24 cellular contexts compared by ENCODE assay signal in genomic region chr3:146431240-146431639, GRCh38. TPM values are rescaled to one million over a fixed set of nuclear protein-coding genes. Genes with fewer than 3 reads are reported as not detected.
DNase-seq lines count a peak whose midpoint lies in the region; ATAC-seq and TF ChIP-seq lines count a peak whose summit lies in the region.
"Had no signal": no experiment of that assay in that cellular context is flagged by ENCODE, and none has a peak within 500 bp of the region (broad histone marks: within the 10 kb centered on the region; RNA-seq: fewer than 3 reads in every experiment).

No MANE protein-coding gene starts in this region.

- no peaks in the 10 kb centered on the region for H3K27me3 ChIP-seq in adipocyte (replicated peaks; ENCODE audit: control insufficient read depth, insufficient read depth, low read length)
- H3K27me3 ChIP-seq in GM23338 (ENCODE audit: insufficient read depth) = no peaks in the 10 kb centered on the region
- H3K27me3 ChIP-seq: BLaER1 treated with 17β-estradiol and CSF1 and Interleukin-3, amounts not matched to agents 10 nM and 100 nM had no signal

- H3K27ac Mint-ChIP-seq in GM23338 = no peak overlapping the region

- no peaks in the 10 kb centered on the region for H3F3A ChIP-seq in GM23338 (replicated peaks; ENCODE audit: low read depth)

- no peak for TF ChIP-seq CTCF in fibroblast of the aortic adventitia (IDR thresholded peaks at IDR 0.05; ENCODE audit: insufficient read depth, low read length)
- no peak for TF ChIP-seq CTCF in GM23338 (conservative IDR thresholded peaks at IDR 0.05; ENCODE audit: low read depth in 2 of 2)

- H3K4me3 ChIP-seq in adipocyte (ENCODE audit: low read length) = no peak overlapping the region
- H3K4me3 ChIP-seq in fibroblast of the aortic adventitia (ENCODE audit: low read depth, low read length) = no peak overlapping the region
- H3K4me3 ChIP-seq in GM23338 = no peak overlapping the region
- H3K4me3 ChIP-seq: BLaER1 treated with 17β-estradiol and CSF1 and Interleukin-3, amounts not matched to agents 10 nM and 100 nM had no signal

- peaks cover 4% of the 10 kb centered on the region for H3K27me3 Mint-ChIP-seq in GM23338 (ENCODE audit: insufficient read depth, low read depth, poor library complexity)
- H3K27me3 Mint-ChIP-seq: IgD-negative memory B cell had no signal

- ATAC-seq in HG02798 (IDR thresholded peaks at IDR 0.05; ENCODE audit: poor library complexity, unreplicated experiment) = no peak
- no peak for ATAC-seq in GM23338
- ATAC-seq: PC-3 had no signal

- peaks cover 4% of the 10 kb centered on the region for H3K4me1 ChIP-seq in adipocyte (ENCODE audit: control insufficient read depth, insufficient read depth, low read length)
- H3K4me1 ChIP-seq in GM23338 (ENCODE audit: insufficient read depth) = no peaks in the 10 kb centered on the region
- H3K4me1 ChIP-seq: BLaER1 treated with 17β-estradiol and CSF1 and Interleukin-3, amounts not matched to agents 10 nM and 100 nM; Caco-2 had no signal

- peaks cover 9% of the 10 kb centered on the region; the same call in 2 of the 3 replicates for H3K9me3 Mint-ChIP-seq in GM23338

- H3K9me3 ChIP-seq in adipocyte (ENCODE audit: control insufficient read depth, low read length) = no peaks in the 10 kb centered on the region
- H3K9me3 ChIP-seq: Caco-2 had no signal

- no peak overlapping the region for H3K4me3 Mint-ChIP-seq in GM23338
- H3K4me3 Mint-ChIP-seq: IgD-negative memory B cell had no signal

- no peak overlapping the region for H2AFZ ChIP-seq in GM23338

- no peak overlapping the region for H3K27ac ChIP-seq in GM23338 (ENCODE audit: low read depth)
- H3K27ac ChIP-seq: BLaER1 treated with 17β-estradiol and CSF1 and Interleukin-3, amounts not matched to agents 10 nM and 100 nM had no signal

- DNase-seq in adipocyte (ENCODE audit: low read depth) (peak; percentile 64), dedifferentiated amniotic fluid mesenchymal stem cell (ENCODE audit: extremely low spot score) (peak; percentile 43), fibroblast of the aortic adventitia (ENCODE audit: low read depth) (peak; percentile 75), GF-D8 (lab: John Stamatoyannopoulos, UW) (no peak), GM23338 (ENCODE audit: low spot score) (no peak)
- DNase-seq in activated effector memory CD4-positive, alpha-beta T cell treated with anti-CD3 and anti-CD28 coated beads, Interleukin-2, amount 50 U/mL, for 16 hours = no peak
- DNase-seq: Caco-2; CD4-positive, alpha-beta memory T cell; DND-41; GOT3; HCEC 1CT; MV-4-11; NCI-H1694; NCI-H2081 treated with DMSO at 0.1 percent for 48 hours; NCI-H2171 treated with DMSO at 0.1 percent for 48 hours; NCI-H446 treated with DMSO at 0.1 percent for 48 hours; NCI-H526 treated with DMSO at 0.1 percent for 48 hours; PC-3; Right ventricle myocardium superior had no signal

- no peaks in the 10 kb centered on the region for H3K4me1 Mint-ChIP-seq in GM23338
- H3K4me1 Mint-ChIP-seq: CD4-positive, alpha-beta memory T cell had no signal

- no peak overlapping the region for H3K4me2 ChIP-seq in GM23338
- H3K4me2 ChIP-seq: BLaER1 treated with 17β-estradiol and CSF1 and Interleukin-3, amounts not matched to agents 10 nM and 100 nM had no signal

- H3K79me2 ChIP-seq in GM23338 (replicated peaks; ENCODE audit: insufficient read depth) = no peaks in the 10 kb centered on the region

- H3K36me3 ChIP-seq in adipocyte (ENCODE audit: control insufficient read depth, insufficient read depth, low read length, severe bottlenecking) (no peaks in the 10 kb centered on the region), GM23338 (ENCODE audit: insufficient read depth) (no peaks in the 10 kb centered on the region)
- H3K36me3 ChIP-seq: BLaER1 treated with 17β-estradiol and CSF1 and Interleukin-3, amounts not matched to agents 10 nM and 100 nM had no signal

- H4K20me1 ChIP-seq in GM23338 (replicated peaks; ENCODE audit: insufficient read depth) = no peaks in the 10 kb centered on the region
- H4K20me1 ChIP-seq: BLaER1 treated with 17β-estradiol and CSF1 and Interleukin-3, amounts not matched to agents 10 nM and 100 nM had no signal

- H3K36me3 Mint-ChIP-seq in GM23338 (ENCODE audit: low read depth) = peaks cover 5% of the 10 kb centered on the region
- H3K36me3 Mint-ChIP-seq: CD4-positive, alpha-beta memory T cell; IgD-negative memory B cell had no signal

- 0 out of 2 replicates have a peak, but pooled peaks cover 7% of the 10 kb centered on the region for H3K9me2 ChIP-seq in GM23338 (ENCODE audit: insufficient read depth)

- no peak overlapping the region for H3K9ac ChIP-seq in adipocyte (ENCODE audit: low read length)
- H3K9ac ChIP-seq: BLaER1 treated with 17β-estradiol and CSF1 and Interleukin-3, amounts not matched to agents 10 nM and 100 nM had no signal

TF ChIP-seq in GM23338, 12 proteins besides CTCF, POLR2A, EP300 and RAD21 (continues in another document):
- TF ChIP-seq EZH2 (IDR thresholded peaks at IDR 0.05; ENCODE audit: low read depth, unreplicated experiment) (no peak), ZNF114 (CRISPR knock-in tag; IDR thresholded peaks at IDR 0.05) (no peak), CREB1 (CRISPR knock-in tag; IDR thresholded peaks at IDR 0.05; ENCODE audit: low read depth) (no peak), EZH2phosphoT487 (IDR thresholded peaks at IDR 0.05; ENCODE audit: unreplicated experiment) (no peak), POLR2AphosphoS5 (IDR thresholded peaks at IDR 0.05; ENCODE audit: low read depth) (no peak), STAT1 (IDR thresholded peaks at IDR 0.05; ENCODE audit: unreplicated experiment) (no peak)
- TF ChIP-seq, protein P1, sequence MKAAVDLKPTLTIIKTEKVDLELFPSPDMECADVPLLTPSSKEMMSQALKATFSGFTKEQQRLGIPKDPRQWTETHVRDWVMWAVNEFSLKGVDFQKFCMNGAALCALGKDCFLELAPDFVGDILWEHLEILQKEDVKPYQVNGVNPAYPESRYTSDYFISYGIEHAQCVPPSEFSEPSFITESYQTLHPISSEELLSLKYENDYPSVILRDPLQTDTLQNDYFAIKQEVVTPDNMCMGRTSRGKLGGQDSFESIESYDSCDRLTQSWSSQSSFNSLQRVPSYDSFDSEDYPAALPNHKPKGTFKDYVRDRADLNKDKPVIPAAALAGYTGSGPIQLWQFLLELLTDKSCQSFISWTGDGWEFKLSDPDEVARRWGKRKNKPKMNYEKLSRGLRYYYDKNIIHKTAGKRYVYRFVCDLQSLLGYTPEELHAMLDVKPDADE (IDR thresholded peaks at IDR 0.05) = no peak
- TF ChIP-seq, protein P2, sequence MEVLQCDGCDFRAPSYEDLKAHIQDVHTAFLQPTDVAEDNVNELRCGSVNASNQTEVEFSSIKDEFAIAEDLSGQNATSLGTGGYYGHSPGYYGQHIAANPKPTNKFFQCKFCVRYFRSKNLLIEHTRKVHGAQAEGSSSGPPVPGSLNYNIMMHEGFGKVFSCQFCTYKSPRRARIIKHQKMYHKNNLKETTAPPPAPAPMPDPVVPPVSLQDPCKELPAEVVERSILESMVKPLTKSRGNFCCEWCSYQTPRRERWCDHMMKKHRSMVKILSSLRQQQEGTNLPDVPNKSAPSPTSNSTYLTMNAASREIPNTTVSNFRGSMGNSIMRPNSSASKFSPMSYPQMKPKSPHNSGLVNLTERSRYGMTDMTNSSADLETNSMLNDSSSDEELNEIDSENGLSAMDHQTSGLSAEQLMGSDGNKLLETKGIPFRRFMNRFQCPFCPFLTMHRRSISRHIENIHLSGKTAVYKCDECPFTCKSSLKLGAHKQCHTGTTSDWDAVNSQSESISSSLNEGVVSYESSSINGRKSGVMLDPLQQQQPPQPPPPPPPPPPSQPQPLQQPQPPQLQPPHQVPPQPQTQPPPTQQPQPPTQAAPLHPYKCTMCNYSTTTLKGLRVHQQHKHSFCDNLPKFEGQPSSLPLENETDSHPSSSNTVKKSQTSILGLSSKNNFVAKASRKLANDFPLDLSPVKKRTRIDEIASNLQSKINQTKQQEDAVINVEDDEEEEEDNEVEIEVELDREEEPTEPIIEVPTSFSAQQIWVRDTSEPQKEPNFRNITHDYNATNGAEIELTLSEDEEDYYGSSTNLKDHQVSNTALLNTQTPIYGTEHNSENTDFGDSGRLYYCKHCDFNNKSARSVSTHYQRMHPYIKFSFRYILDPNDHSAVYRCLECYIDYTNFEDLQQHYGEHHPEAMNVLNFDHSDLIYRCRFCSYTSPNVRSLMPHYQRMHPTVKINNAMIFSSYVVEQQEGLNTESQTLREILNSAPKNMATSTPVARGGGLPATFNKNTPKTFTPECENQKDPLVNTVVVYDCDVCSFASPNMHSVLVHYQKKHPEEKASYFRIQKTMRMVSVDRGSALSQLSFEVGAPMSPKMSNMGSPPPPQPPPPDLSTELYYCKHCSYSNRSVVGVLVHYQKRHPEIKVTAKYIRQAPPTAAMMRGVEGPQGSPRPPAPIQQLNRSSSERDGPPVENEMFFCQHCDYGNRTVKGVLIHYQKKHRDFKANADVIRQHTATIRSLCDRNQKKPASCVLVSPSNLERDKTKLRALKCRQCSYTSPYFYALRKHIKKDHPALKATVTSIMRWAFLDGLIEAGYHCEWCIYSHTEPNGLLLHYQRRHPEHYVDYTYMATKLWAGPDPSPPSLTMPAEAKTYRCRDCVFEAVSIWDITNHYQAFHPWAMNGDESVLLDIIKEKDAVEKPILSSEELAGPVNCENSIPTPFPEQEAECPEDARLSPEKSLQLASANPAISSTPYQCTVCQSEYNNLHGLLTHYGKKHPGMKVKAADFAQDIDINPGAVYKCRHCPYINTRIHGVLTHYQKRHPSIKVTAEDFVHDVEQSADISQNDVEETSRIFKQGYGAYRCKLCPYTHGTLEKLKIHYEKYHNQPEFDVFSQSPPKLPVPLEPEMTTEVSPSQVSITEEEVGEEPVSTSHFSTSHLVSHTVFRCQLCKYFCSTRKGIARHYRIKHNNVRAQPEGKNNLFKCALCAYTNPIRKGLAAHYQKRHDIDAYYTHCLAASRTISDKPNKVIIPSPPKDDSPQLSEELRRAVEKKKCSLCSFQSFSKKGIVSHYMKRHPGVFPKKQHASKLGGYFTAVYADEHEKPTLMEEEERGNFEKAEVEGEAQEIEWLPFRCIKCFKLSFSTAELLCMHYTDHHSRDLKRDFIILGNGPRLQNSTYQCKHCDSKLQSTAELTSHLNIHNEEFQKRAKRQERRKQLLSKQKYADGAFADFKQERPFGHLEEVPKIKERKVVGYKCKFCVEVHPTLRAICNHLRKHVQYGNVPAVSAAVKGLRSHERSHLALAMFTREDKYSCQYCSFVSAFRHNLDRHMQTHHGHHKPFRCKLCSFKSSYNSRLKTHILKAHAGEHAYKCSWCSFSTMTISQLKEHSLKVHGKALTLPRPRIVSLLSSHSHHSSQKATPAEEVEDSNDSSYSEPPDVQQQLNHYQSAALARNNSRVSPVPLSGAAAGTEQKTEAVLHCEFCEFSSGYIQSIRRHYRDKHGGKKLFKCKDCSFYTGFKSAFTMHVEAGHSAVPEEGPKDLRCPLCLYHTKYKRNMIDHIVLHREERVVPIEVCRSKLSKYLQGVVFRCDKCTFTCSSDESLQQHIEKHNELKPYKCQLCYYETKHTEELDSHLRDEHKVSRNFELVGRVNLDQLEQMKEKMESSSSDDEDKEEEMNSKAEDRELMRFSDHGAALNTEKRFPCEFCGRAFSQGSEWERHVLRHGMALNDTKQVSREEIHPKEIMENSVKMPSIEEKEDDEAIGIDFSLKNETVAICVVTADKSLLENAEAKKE (CRISPR knock-in tag; IDR thresholded peaks at IDR 0.05) = no peak

RNA-seq across cellular contexts. Expression of gene PLSCR2, which starts 38.1 kb away (rescaled TPM):
- total RNA-seq in fibroblast of the aortic adventitia (ENCODE audit: low replicate concordance) = not detected in 2 replicates
- not detected in 2 replicates for total RNA-seq in GM23338 (2014; rRNA removed; shearing (Covaris generic))
- polyA plus RNA-seq in GM23338 (2016; fragmentation: Nextera tagmentation; extraction: Ambion mirVana) = 0.55 TPM in 1 of 2 replicates, not detected in the other
- total RNA-seq: Caco-2, PC-3, Right ventricle myocardium superior, RPMI7951, SK-MEL-5 had no signal
- polyA plus RNA-seq: IgD-negative memory B cell had no signal

Comparison
In these comparisons a context has a peak if more than half of its experiments do, and no peak if none do; other contexts are left out.
1. DNase-seq: peak in adipocyte (single experiment), dedifferentiated amniotic fluid mesenchymal stem cell (single experiment) and fibroblast of the aortic adventitia (single experiment); none in activated effector memory CD4-positive, alpha-beta T cell treated with anti-CD3 and anti-CD28 coated beads, Interleukin-2, amount 50 U/mL, for 16 hours (single experiment), GF-D8 (single experiment) and GM23338 (single experiment).